1 cellular context compared by ENCODE assay signal in genomic region chr7:157744786-157745601, GRCh38.
TF ChIP-seq lines count a peak whose summit lies in the region.

No MANE protein-coding gene starts in this region.

TF ChIP-seq in HepG2, 621 proteins besides CTCF, POLR2A, EP300 and RAD21:
- TF ChIP-seq, protein P1, sequence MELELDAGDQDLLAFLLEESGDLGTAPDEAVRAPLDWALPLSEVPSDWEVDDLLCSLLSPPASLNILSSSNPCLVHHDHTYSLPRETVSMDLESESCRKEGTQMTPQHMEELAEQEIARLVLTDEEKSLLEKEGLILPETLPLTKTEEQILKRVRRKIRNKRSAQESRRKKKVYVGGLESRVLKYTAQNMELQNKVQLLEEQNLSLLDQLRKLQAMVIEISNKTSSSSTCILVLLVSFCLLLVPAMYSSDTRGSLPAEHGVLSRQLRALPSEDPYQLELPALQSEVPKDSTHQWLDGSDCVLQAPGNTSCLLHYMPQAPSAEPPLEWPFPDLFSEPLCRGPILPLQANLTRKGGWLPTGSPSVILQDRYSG (CRISPR knock-in tag; IDR thresholded peaks at IDR 0.05): no peak
- TF ChIP-seq FOXK2 (IDR thresholded peaks at IDR 0.05): no peak
- TF ChIP-seq LCORL (IDR thresholded peaks at IDR 0.05): no peak
- no peak for TF ChIP-seq LCORL (CRISPR knock-in tag; IDR thresholded peaks at IDR 0.05)
- no peak for TF ChIP-seq ZNF512 (CRISPR knock-in tag; IDR thresholded peaks at IDR 0.05)
- no peak for TF ChIP-seq RFX1 (IDR thresholded peaks at IDR 0.05)
- TF ChIP-seq, protein P2, sequence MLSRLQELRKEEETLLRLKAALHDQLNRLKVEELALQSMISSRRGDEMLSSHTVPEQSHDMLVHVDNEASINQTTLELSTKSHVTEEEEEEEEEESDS (CRISPR knock-in tag; IDR thresholded peaks at IDR 0.05; ENCODE audit: borderline replicate concordance): no peak
- no peak for TF ChIP-seq CBX1 (IDR thresholded peaks at IDR 0.05; ENCODE audit: low read depth)
- no peak for TF ChIP-seq ZNF343 (CRISPR knock-in tag; IDR thresholded peaks at IDR 0.05)
- TF ChIP-seq ZNF160 (CRISPR knock-in tag; IDR thresholded peaks at IDR 0.05): no peak
- TF ChIP-seq, protein P3, sequence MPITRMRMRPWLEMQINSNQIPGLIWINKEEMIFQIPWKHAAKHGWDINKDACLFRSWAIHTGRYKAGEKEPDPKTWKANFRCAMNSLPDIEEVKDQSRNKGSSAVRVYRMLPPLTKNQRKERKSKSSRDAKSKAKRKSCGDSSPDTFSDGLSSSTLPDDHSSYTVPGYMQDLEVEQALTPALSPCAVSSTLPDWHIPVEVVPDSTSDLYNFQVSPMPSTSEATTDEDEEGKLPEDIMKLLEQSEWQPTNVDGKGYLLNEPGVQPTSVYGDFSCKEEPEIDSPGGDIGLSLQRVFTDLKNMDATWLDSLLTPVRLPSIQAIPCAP (CRISPR knock-in tag; IDR thresholded peaks at IDR 0.05; ENCODE audit: low read depth): no peak
- TF ChIP-seq, protein P4, sequence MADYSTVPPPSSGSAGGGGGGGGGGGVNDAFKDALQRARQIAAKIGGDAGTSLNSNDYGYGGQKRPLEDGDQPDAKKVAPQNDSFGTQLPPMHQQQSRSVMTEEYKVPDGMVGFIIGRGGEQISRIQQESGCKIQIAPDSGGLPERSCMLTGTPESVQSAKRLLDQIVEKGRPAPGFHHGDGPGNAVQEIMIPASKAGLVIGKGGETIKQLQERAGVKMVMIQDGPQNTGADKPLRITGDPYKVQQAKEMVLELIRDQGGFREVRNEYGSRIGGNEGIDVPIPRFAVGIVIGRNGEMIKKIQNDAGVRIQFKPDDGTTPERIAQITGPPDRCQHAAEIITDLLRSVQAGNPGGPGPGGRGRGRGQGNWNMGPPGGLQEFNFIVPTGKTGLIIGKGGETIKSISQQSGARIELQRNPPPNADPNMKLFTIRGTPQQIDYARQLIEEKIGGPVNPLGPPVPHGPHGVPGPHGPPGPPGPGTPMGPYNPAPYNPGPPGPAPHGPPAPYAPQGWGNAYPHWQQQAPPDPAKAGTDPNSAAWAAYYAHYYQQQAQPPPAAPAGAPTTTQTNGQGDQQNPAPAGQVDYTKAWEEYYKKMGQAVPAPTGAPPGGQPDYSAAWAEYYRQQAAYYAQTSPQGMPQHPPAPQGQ (CRISPR knock-in tag; IDR thresholded peaks at IDR 0.05; ENCODE audit: borderline replicate concordance): no peak
- no peak for TF ChIP-seq HMG20A (CRISPR knock-in tag; IDR thresholded peaks at IDR 0.05; ENCODE audit: borderline replicate concordance)
- no peak for TF ChIP-seq KDM4B (CRISPR knock-in tag; IDR thresholded peaks at IDR 0.05)
- TF ChIP-seq CSRNP2 (CRISPR knock-in tag; conservative IDR thresholded peaks at IDR 0.05; ENCODE audit: low read depth): no peak
- TF ChIP-seq, protein P5, sequence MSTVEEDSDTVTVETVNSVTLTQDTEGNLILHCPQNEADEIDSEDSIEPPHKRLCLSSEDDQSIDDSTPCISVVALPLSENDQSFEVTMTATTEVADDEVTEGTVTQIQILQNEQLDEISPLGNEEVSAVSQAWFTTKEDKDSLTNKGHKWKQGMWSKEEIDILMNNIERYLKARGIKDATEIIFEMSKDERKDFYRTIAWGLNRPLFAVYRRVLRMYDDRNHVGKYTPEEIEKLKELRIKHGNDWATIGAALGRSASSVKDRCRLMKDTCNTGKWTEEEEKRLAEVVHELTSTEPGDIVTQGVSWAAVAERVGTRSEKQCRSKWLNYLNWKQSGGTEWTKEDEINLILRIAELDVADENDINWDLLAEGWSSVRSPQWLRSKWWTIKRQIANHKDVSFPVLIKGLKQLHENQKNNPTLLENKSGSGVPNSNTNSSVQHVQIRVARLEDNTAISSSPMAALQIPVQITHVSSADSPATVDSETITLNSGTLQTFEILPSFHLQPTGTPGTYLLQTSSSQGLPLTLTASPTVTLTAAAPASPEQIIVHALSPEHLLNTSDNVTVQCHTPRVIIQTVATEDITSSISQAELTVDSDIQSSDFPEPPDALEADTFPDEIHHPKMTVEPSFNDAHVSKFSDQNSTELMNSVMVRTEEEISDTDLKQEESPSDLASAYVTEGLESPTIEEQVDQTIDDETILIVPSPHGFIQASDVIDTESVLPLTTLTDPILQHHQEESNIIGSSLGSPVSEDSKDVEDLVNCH (CRISPR knock-in tag; IDR thresholded peaks at IDR 0.05): no peak
